20 cellular contexts compared by ENCODE assay signal in the genomic region with DNA sequence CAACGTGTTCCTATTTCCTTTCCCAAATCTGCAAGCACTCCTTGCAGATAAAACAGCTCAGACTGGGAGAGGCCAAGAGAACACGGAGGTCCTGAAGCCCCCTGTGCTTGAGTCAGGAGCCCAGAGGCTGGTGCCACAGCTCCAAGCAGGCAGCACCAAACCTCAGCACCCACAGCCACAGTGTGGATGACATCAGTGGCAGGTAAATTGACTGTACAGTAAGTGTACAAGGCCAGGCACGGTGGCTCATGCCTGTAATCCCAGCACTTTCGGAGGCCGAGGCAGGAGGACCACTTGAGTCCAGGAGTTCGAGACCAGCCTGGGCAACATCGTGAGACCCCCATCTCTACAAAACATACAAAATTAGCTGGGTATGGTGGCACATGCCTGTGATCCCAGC. TPM values are rescaled to one million over a fixed set of nuclear protein-coding genes. Genes with fewer than 3 reads are reported as not detected.
DNase-seq lines count a peak whose midpoint lies in the region; ATAC-seq and TF ChIP-seq lines count a peak whose summit lies in the region.
"Had no signal": no experiment of that assay in that cellular context is flagged by ENCODE, and none has a peak within 500 bp of the region (broad histone marks: within the 10 kb centered on the region; RNA-seq: fewer than 3 reads in every experiment).

No MANE protein-coding gene starts in this region.

- H3K4me3 ChIP-seq in colonic mucosa (no peak overlapping the region), stomach smooth muscle (ENCODE audit: low read length in 2 of 2) (no peak overlapping the region)
- H3K4me3 ChIP-seq: adrenal gland, GM12878 had no signal

- H3K4me3 Mint-ChIP-seq in mesothelial cell of epicardium, result no peak overlapping the region
- H3K4me3 Mint-ChIP-seq: stimulated activated naive CD8-positive, alpha-beta T cell treated with anti-CD3 and anti-CD28 coated beads, Interleukin-15, Interleukin-2, amounts not matched to agents 100 ng/mL and 50 ng/mL, for 24 hours had no signal

- H3K36me3 ChIP-seq in colonic mucosa (no peaks in the 10 kb centered on the region), stomach smooth muscle (ENCODE audit: control insufficient read depth in 2 of 2, insufficient read depth in 2 of 2, low read length in 2 of 2) (peaks cover 3 to 6% of the 10 kb centered on the region in 2 donors)
- H3K36me3 ChIP-seq: BE2C, neutrophil had no signal

- H3K9me3 Mint-ChIP-seq in mesothelial cell of epicardium, result no peaks in the 10 kb centered on the region
- H3K9me3 Mint-ChIP-seq: stimulated activated naive CD8-positive, alpha-beta T cell treated with anti-CD3 and anti-CD28 coated beads, Interleukin-15, Interleukin-2, amounts not matched to agents 100 ng/mL and 50 ng/mL, for 24 hours had no signal

- peaks cover 5% of the 10 kb centered on the region for H3K36me3 Mint-ChIP-seq in mesothelial cell of epicardium

- TF ChIP-seq CTCF in colonic mucosa (IDR thresholded peaks at IDR 0.05) (no peak), mesothelial cell of epicardium (IDR thresholded peaks at IDR 0.05; ENCODE audit: unreplicated experiment) (no peak)

- peaks cover 29% of the 10 kb centered on the region for H3K4me1 Mint-ChIP-seq in mesothelial cell of epicardium

- DNase-seq in DMS53 (lab: John Stamatoyannopoulos, UW) (peak; percentile 12), DMS53 treated with DMSO at 0.1 percent for 48 hours (lab: John Stamatoyannopoulos, UW; ENCODE audit: unreplicated experiment) (no peak), colonic mucosa (no peak), mesothelial cell of epicardium (ENCODE audit: low spot score in 2 of 2, unreplicated experiment in 2 of 2) (peak in 1 of 2 experiments; percentile 32), NCI-H1048 (lab: John Stamatoyannopoulos, UW) (no peak)
- DNase-seq: adrenal gland, caudate nucleus, GDM1, NCI-H524, retina, SHP77 had no signal

- H3K4me1 ChIP-seq in colonic mucosa (peaks cover 3% of the 10 kb centered on the region), stomach smooth muscle (ENCODE audit: control insufficient read depth, insufficient read depth, low read length) (peaks cover 54% of the 10 kb centered on the region)

- H3K9ac ChIP-seq in colonic mucosa (ENCODE audit: low read depth in 2 of 2, low read length in 2 of 2), result no peak overlapping the region
- H3K9ac ChIP-seq in stomach smooth muscle (ENCODE audit: low read length in 2 of 2), result peak overlapping the region in 1 of 2 donors; percentile 21
- H3K9ac ChIP-seq: KMS-11 had no signal

- H3K9me3 ChIP-seq in colonic mucosa, result no peaks in the 10 kb centered on the region
- H3K9me3 ChIP-seq in stomach smooth muscle (ENCODE audit: control insufficient read depth in 2 of 2, low read length in 2 of 2), result no peaks in the 10 kb centered on the region
- H3K9me3 ChIP-seq: adrenal gland, BE2C, neutrophil had no signal

- H3K27ac ChIP-seq in colonic mucosa (peak overlapping the region; percentile 12), stomach smooth muscle (ENCODE audit: low read length) (peak overlapping the region; percentile 92)
- H3K27ac ChIP-seq: 22Rv1, adrenal gland, KMS-11, neutrophil had no signal

- intact Hi-C loops in colonic mucosa (cut with DNase I), result loop anchor here (5.0 kb wide), 1 partner anchor 118 kb away; a partner anchor contains a TSS

- H3K27ac Mint-ChIP-seq in mesothelial cell of epicardium, result peak overlapping the region; percentile 19
- H3K27ac Mint-ChIP-seq: stimulated activated naive CD8-positive, alpha-beta T cell treated with anti-CD3 and anti-CD28 coated beads, Interleukin-15, Interleukin-2, amounts not matched to agents 100 ng/mL and 50 ng/mL, for 24 hours had no signal

- H3K27me3 Mint-ChIP-seq in mesothelial cell of epicardium (ENCODE audit: low read depth), result peaks cover 46% of the 10 kb centered on the region

- ATAC-seq in GM18873 (IDR thresholded peaks at IDR 0.05; ENCODE audit: low FRiP score, unreplicated experiment) (no peak), HG03439 (IDR thresholded peaks at IDR 0.05; ENCODE audit: unreplicated experiment) (no peak)
- ATAC-seq: GM12878 had no signal

- H3K27me3 ChIP-seq in colonic mucosa (peaks cover 26% of the 10 kb centered on the region), stomach smooth muscle (ENCODE audit: control insufficient read depth in 1 of 2, insufficient read depth in 2 of 2, low read length in 2 of 2) (no peaks in the 10 kb centered on the region)
- H3K27me3 ChIP-seq: adrenal gland, BE2C had no signal

RNA-seq across cellular contexts. Expression of a gene that starts 1.9 kb away (rescaled TPM):
- total RNA-seq in colonic mucosa, result 100 to 1,000 TPM in 1 of 2 donors, 10 to 100 TPM in 1; 39.8 to 131 TPM
- total RNA-seq in mesothelial cell of epicardium, result 539 to 636 TPM (median 611 TPM) in 3 replicates
